8 cellular contexts compared by ENCODE assay signal in the genomic region with DNA sequence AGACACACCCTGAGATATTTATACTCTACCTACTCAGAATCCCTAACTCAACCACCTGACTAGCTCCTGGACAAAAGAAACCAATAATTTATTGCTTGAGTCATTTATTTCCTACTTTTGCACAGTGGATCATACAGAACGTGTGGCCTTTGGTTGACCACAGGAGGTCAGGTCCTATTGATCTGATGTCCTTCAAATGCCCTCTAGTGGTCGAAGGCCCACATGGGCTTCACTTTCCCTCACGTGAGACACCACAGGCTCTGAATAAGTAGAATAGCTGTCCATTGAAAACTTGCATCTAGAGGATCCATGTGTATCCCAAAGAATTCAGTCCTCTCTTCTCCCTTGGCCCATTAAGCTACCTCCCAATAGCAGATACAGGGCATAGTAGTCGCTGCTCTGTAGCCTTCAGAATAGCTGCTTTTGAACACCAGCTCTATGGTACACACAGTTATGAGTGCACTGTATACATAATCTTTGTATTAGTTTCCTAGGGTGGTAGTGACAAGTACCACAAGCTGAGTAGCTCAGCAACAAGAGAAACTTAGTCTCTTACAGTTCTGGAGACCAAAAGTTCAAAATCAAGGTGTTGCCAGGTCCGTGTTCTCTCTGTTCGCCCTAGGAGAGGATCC.
DNase-seq lines count a peak whose midpoint lies in the region; ATAC-seq, FAIRE-seq and TF ChIP-seq lines count a peak whose summit lies in the region.

No MANE protein-coding gene starts in this region.

- TF ChIP-seq CTCF in D721Med (IDR thresholded peaks at IDR 0.05; ENCODE audit: insufficient read depth, missing control alignments) (peak; percentile 75), glutamatergic neuron (IDR thresholded peaks at IDR 0.05; ENCODE audit: partially characterized antibody, unreplicated experiment) (peak; percentile 78)

- H3K4me3 Mint-ChIP-seq in glutamatergic neuron (ENCODE audit: unreplicated experiment): no peak overlapping the region
- H3K4me3 Mint-ChIP-seq in activated CD4-positive, alpha-beta T cell treated with anti-CD3 and anti-CD28 coated beads, Interleukin-2, amount 10 ng/mL, durations not matched to agents 24 days and 14 days: no peak overlapping the region

- H3K27ac Mint-ChIP-seq in glutamatergic neuron (ENCODE audit: unreplicated experiment): no peak overlapping the region
- no peak overlapping the region for H3K27ac Mint-ChIP-seq in activated CD4-positive, alpha-beta T cell treated with anti-CD3 and anti-CD28 coated beads, Interleukin-2, amount 10 ng/mL, durations not matched to agents 24 days and 14 days

- peak; percentile 87 for ATAC-seq in GM18867 (IDR thresholded peaks at IDR 0.05; ENCODE audit: unreplicated experiment)
- peak; percentile 77 for ATAC-seq in HG03432 (IDR thresholded peaks at IDR 0.05; ENCODE audit: unreplicated experiment)
- no peak for ATAC-seq in HG03108 (IDR thresholded peaks at IDR 0.05; ENCODE audit: unreplicated experiment)

- intact Hi-C loops in activated CD4-positive, alpha-beta T cell treated with anti-CD3 and anti-CD28 coated beads, Interleukin-2, amount 10 ng/mL, durations not matched to agents 24 days and 14 days (cut with micrococcal nuclease): loop anchor here (5.0 kb wide), 1 partner anchor 210 kb away; no protein-coding TSS in a partner anchor

- DNase-seq in D721Med (ENCODE audit: insufficient read length, low spot score) (no peak), OCI-M1 (lab: John Stamatoyannopoulos, UW) (peak; percentile 61), glutamatergic neuron (peak; percentile 59), GDM1 (lab: John Stamatoyannopoulos, UW) (no peak)
- DNase-seq in activated CD4-positive, alpha-beta T cell treated with anti-CD3 and anti-CD28 coated beads, Interleukin-2, amount 10 ng/mL, durations not matched to agents 24 days and 14 days: no peak

- H3K9me3 Mint-ChIP-seq in glutamatergic neuron (ENCODE audit: unreplicated experiment): no peaks in the 10 kb centered on the region
- no peaks in the 10 kb centered on the region for H3K9me3 Mint-ChIP-seq in activated CD4-positive, alpha-beta T cell treated with anti-CD3 and anti-CD28 coated beads, Interleukin-2, amount 10 ng/mL, durations not matched to agents 24 days and 14 days

- FAIRE-seq in D721Med (lab: Jason Lieb, UNC): no peak

- H3K4me1 Mint-ChIP-seq in glutamatergic neuron (ENCODE audit: low read depth, unreplicated experiment): no peaks in the 10 kb centered on the region
- no peaks in the 10 kb centered on the region for H3K4me1 Mint-ChIP-seq in activated CD4-positive, alpha-beta T cell treated with anti-CD3 and anti-CD28 coated beads, Interleukin-2, amount 10 ng/mL, durations not matched to agents 24 days and 14 days

- no peaks in the 10 kb centered on the region for H3K36me3 Mint-ChIP-seq in glutamatergic neuron (ENCODE audit: unreplicated experiment)
- H3K36me3 Mint-ChIP-seq in activated CD4-positive, alpha-beta T cell treated with anti-CD3 and anti-CD28 coated beads, Interleukin-2, amount 10 ng/mL, durations not matched to agents 24 days and 14 days (ENCODE audit: low read depth): no peaks in the 10 kb centered on the region

- H3K27me3 Mint-ChIP-seq in glutamatergic neuron (ENCODE audit: unreplicated experiment): peaks cover 6% of the 10 kb centered on the region
- peaks cover 9% of the 10 kb centered on the region for H3K27me3 Mint-ChIP-seq in activated CD4-positive, alpha-beta T cell treated with anti-CD3 and anti-CD28 coated beads, Interleukin-2, amount 10 ng/mL, durations not matched to agents 24 days and 14 days

Comparison
In these comparisons a context has a peak if more than half of its experiments do, and no peak if none do; other contexts are left out.
1. DNase-seq: peak in OCI-M1 (single experiment) and glutamatergic neuron (single experiment); none in D721Med (single experiment), GDM1 (single experiment) and activated CD4-positive, alpha-beta T cell treated with anti-CD3 and anti-CD28 coated beads, Interleukin-2, amount 10 ng/mL, durations not matched to agents 24 days and 14 days (single experiment).